ENCODE assay signal across 12 cellular contexts in the genomic region with DNA sequence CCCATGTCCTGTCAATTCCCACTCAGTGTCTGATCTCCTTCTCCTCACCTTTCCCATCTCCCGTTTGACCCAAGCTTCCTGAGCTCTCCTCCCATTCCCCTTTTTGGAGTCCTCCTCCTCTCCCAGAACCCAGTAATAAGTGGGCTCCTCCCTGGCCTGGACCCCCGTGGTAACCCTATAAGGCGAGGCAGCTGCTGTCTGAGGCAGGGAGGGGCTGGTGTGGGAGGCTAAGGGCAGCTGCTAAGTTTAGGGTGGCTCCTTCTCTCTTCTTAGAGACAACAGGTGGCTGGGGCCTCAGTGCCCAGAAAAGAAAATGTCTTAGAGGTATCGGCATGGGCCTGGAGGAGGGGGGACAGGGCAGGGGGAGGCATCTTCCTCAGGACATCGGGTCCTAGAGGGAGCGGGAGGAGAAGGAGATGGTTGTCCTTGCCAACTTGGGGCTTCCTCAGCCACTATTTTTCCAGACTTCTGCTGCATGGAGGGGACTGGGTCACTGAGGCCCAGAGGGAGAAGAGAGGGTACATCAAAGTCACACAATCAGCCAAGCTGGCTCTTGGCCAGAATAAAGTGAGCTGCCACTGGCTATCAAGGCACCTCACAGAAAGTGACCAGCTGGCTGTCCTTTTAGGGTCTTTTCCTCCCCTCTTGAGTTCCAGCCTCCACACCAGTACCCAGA.
DNase-seq lines count a peak whose midpoint lies in the region; ATAC-seq and TF ChIP-seq lines count a peak whose summit lies in the region.
"Had no signal": no experiment of that assay in that cellular context is flagged by ENCODE, and none has a peak within 500 bp of the region (broad histone marks: within the 10 kb centered on the region; RNA-seq: fewer than 3 reads in every experiment).

No MANE protein-coding gene starts in this region.

- TF ChIP-seq CTCF in Loucy (conservative IDR thresholded peaks at IDR 0.05; ENCODE audit: low read length) (no peak), neutrophil (IDR thresholded peaks at IDR 0.05) (no peak)

- peak overlapping the region; percentile 83 for H3K9ac ChIP-seq in Loucy (ENCODE audit: low read depth, low read length, poor library complexity, severe bottlenecking)

- peak overlapping the region; percentile 92 for H3K4me2 ChIP-seq in Loucy (ENCODE audit: low read depth, low read length, poor library complexity, severe bottlenecking)

- H2AFZ ChIP-seq in Loucy (ENCODE audit: low read length): no peak overlapping the region

- peak; percentile 34 for DNase-seq in NCI-H82 (lab: John Stamatoyannopoulos, UW)
- DNase-seq in NCI-H82 treated with DMSO at 0.1 percent for 48 hours (lab: John Stamatoyannopoulos, UW; ENCODE audit: unreplicated experiment): no peak
- DNase-seq in NCI-H2107 treated with DMSO at 0.1 percent for 48 hours (lab: John Stamatoyannopoulos, UW; ENCODE audit: unreplicated experiment): no peak
- DNase-seq in GDM1 (lab: John Stamatoyannopoulos, UW): no peak
- DNase-seq: foreskin keratinocyte, OCI-M1 had no signal

- peaks cover 27% of the 10 kb centered on the region for H4K20me1 ChIP-seq in Loucy (ENCODE audit: insufficient read depth, low read length, poor library complexity, severe bottlenecking)

- no peaks in the 10 kb centered on the region for H3K36me3 ChIP-seq in Loucy (ENCODE audit: insufficient read depth, low read length)
- H3K36me3 ChIP-seq in neutrophil: no peaks in the 10 kb centered on the region
- H3K36me3 ChIP-seq: breast epithelium, tibial artery had no signal

- no peak for ATAC-seq in HG02981 (IDR thresholded peaks at IDR 0.05; ENCODE audit: unreplicated experiment)
- ATAC-seq: foreskin keratinocyte had no signal

- H3K27me3 ChIP-seq in Loucy (ENCODE audit: insufficient read depth, low read length, poor library complexity, severe bottlenecking) (no peaks in the 10 kb centered on the region), neutrophil (no peaks in the 10 kb centered on the region)
- H3K27me3 ChIP-seq: breast epithelium, foreskin keratinocyte had no signal

- H3K27ac ChIP-seq in cingulate gyrus (ENCODE audit: low read depth, low read length) (peak overlapping the region; percentile 100), neutrophil (peak overlapping the region; percentile 89)
- H3K27ac ChIP-seq: foreskin keratinocyte had no signal

- peaks cover 33% of the 10 kb centered on the region for H3K79me2 ChIP-seq in Loucy (ENCODE audit: insufficient read depth, low read length)

- H3F3A ChIP-seq in Loucy (ENCODE audit: low read depth): peaks cover 6% of the 10 kb centered on the region

- H3K9me3 ChIP-seq in Loucy (ENCODE audit: insufficient read depth, low read depth, low read length) (no peaks in the 10 kb centered on the region), neutrophil (no peaks in the 10 kb centered on the region)
- H3K9me3 ChIP-seq: breast epithelium, tibial artery had no signal

- no peaks in the 10 kb centered on the region for H3K9me2 ChIP-seq in Loucy (replicated peaks; ENCODE audit: low read depth, low read length)

- H3K4me3 ChIP-seq in Loucy (ENCODE audit: low read length, poor library complexity, severe bottlenecking) (peak overlapping the region; percentile 74), neutrophil (ENCODE audit: low read depth in 1 of 2, low read length in 1 of 2) (no peak overlapping the region)

- H3K4me1 ChIP-seq in Loucy (ENCODE audit: insufficient read depth, low read length, poor library complexity, severe bottlenecking) (peaks cover 31% of the 10 kb centered on the region), neutrophil (ENCODE audit: control insufficient read depth in 1 of 2, insufficient read depth in 1 of 2, low read depth in 1 of 2, low read length in 1 of 2) (peaks cover 35% of the 10 kb centered on the region in 2 experiments)
- H3K4me1 ChIP-seq: foreskin keratinocyte had no signal
